In the genomic region with DNA sequence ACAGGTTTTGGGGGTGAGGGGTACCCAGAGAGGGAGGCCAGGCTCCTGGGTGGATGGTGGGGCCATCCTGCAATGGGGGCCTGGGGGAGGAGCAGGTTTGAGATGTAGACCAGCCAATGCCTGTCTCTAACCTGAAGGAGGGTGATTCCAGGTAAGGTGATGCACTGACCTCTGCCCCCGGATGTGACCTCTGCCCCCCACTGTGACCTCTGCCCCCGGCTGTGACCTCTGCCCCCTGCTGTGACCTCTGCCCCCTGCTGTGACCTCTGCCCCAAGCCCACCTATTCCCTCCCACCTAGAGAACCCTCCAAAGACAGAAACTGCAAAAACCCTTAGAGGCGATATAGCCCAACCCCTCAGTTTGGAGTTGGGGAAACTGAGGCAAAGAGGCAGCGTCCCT, we compare ENCODE assay signal across 1 cellular context.
TF ChIP-seq lines count a peak whose summit lies in the region.

No MANE protein-coding gene starts in this region.

TF ChIP-seq in HEK293, 187 proteins besides CTCF, POLR2A, EP300 and RAD21 (continued from another document):
- TF ChIP-seq, protein P1, sequence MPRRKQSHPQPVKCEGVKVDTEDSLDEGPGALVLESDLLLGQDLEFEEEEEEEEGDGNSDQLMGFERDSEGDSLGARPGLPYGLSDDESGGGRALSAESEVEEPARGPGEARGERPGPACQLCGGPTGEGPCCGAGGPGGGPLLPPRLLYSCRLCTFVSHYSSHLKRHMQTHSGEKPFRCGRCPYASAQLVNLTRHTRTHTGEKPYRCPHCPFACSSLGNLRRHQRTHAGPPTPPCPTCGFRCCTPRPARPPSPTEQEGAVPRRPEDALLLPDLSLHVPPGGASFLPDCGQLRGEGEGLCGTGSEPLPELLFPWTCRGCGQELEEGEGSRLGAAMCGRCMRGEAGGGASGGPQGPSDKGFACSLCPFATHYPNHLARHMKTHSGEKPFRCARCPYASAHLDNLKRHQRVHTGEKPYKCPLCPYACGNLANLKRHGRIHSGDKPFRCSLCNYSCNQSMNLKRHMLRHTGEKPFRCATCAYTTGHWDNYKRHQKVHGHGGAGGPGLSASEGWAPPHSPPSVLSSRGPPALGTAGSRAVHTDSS (tag by site-specific recombination; IDR thresholded peaks at IDR 0.05): no peak
- TF ChIP-seq, protein P2, sequence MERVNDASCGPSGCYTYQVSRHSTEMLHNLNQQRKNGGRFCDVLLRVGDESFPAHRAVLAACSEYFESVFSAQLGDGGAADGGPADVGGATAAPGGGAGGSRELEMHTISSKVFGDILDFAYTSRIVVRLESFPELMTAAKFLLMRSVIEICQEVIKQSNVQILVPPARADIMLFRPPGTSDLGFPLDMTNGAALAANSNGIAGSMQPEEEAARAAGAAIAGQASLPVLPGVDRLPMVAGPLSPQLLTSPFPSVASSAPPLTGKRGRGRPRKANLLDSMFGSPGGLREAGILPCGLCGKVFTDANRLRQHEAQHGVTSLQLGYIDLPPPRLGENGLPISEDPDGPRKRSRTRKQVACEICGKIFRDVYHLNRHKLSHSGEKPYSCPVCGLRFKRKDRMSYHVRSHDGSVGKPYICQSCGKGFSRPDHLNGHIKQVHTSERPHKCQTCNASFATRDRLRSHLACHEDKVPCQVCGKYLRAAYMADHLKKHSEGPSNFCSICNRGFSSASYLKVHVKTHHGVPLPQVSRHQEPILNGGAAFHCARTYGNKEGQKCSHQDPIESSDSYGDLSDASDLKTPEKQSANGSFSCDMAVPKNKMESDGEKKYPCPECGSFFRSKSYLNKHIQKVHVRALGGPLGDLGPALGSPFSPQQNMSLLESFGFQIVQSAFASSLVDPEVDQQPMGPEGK (tag by site-specific recombination; IDR thresholded peaks at IDR 0.05): 0 out of 2 replicates have a peak, but pooled peaks have one; percentile 27
- TF ChIP-seq BCL11A (tag by site-specific recombination; IDR thresholded peaks at IDR 0.05; ENCODE audit: low read depth) (peak; percentile 77), BCL11B (tag by site-specific recombination; IDR thresholded peaks at IDR 0.05; ENCODE audit: low read depth) (peak; percentile 97)
